32 cellular contexts compared by ENCODE assay signal in genomic region chr13:112759834-112760233, GRCh38.
"Had no signal": no experiment of that assay in that cellular context is flagged by ENCODE, and none has a peak within 500 bp of the region (broad histone marks: within the 10 kb centered on the region; RNA-seq: fewer than 3 reads in every experiment).

No MANE protein-coding gene starts in this region.

- H3K36me3 ChIP-seq: gastroesophageal sphincter, pancreas, prostate gland, tibial artery had no signal

- H3K4me1 Mint-ChIP-seq: activated naive CD8-positive, alpha-beta T cell treated with anti-CD3 and anti-CD28 coated beads, Interleukin-2, amount 50 U/mL, for 24 hours; immature natural killer cell; stimulated activated memory B cell treated with anti-CD40 and anti-IgM and Interleukin-4, amounts not matched to agents 10 μg/mL and 1 μg/mL and 100 μg/mL, for 72 hours; stimulated activated naive CD8-positive, alpha-beta T cell treated with anti-CD3 and anti-CD28 coated beads, Interleukin-15, amount 100 ng/mL, for 72 hours had no signal

- H3K4me3 Mint-ChIP-seq: activated CD4-positive, alpha-beta memory T cell treated with anti-CD3 and anti-CD28 coated beads for 36 hours; activated CD4-positive, alpha-beta T cell treated with anti-CD3 and anti-CD28 coated beads, Interleukin-2, amount 10 ng/mL, durations not matched to agents 24 days and 14 days; activated naive CD4-positive, alpha-beta T cell treated with anti-CD3 and anti-CD28 coated beads, Interleukin-2, amount 50 U/mL, for 24 hours; activated naive CD8-positive, alpha-beta T cell treated with anti-CD3 and anti-CD28 coated beads, Interleukin-2, amount 50 U/mL, for 24 hours; activated T-cell treated with anti-CD3 and anti-CD28 coated beads, Interleukin-2, amount 50 U/mL, for 4 hours; activated T-helper 17 cell treated with anti-CD3 and anti-CD28 coated beads, Interleukin-2, amount 50 U/mL, for 72 hours; immature natural killer cell; memory B cell; stimulated activated memory B cell treated with anti-CD40 and anti-IgM and Interleukin-4, amounts not matched to agents 10 μg/mL and 1 μg/mL and 100 μg/mL, for 72 hours; stimulated activated naive CD8-positive, alpha-beta T cell treated with anti-CD3 and anti-CD28 coated beads, Interleukin-15, amount 100 ng/mL, for 72 hours; T-helper 1 cell treated with Interleukin-12 subunit alpha and Interleukin-12 subunit beta and Interleukin-4 antibody, amounts not matched to agents 30 μg/mL and 1 μg/mL, for 36 hours had no signal

- H3K27ac ChIP-seq: gastroesophageal sphincter, pancreas, prostate gland, skin epidermis, tibial artery, VCaP had no signal

- H3K9me3 Mint-ChIP-seq: activated CD4-positive, alpha-beta memory T cell treated with anti-CD3 and anti-CD28 coated beads for 36 hours; activated CD4-positive, alpha-beta T cell treated with anti-CD3 and anti-CD28 coated beads, Interleukin-2, amount 10 ng/mL, durations not matched to agents 24 days and 14 days; activated naive CD4-positive, alpha-beta T cell treated with anti-CD3 and anti-CD28 coated beads, Interleukin-2, amount 50 U/mL, for 24 hours; activated naive CD8-positive, alpha-beta T cell treated with anti-CD3 and anti-CD28 coated beads, Interleukin-2, amount 50 U/mL, for 24 hours; activated T-cell treated with anti-CD3 and anti-CD28 coated beads, Interleukin-2, amount 50 U/mL, for 4 hours; activated T-helper 17 cell treated with anti-CD3 and anti-CD28 coated beads, Interleukin-2, amount 50 U/mL, for 72 hours; immature natural killer cell; memory B cell; naive thymus-derived CD4-positive, alpha-beta T cell; stimulated activated memory B cell treated with anti-CD40 and anti-IgM and Interleukin-4, amounts not matched to agents 10 μg/mL and 1 μg/mL and 100 μg/mL, for 72 hours; stimulated activated naive CD8-positive, alpha-beta T cell treated with anti-CD3 and anti-CD28 coated beads, Interleukin-15, amount 100 ng/mL, for 72 hours; T-helper 1 cell treated with Interleukin-12 subunit alpha and Interleukin-12 subunit beta and Interleukin-4 antibody, amounts not matched to agents 30 μg/mL and 1 μg/mL, for 36 hours had no signal

- H3K27me3 Mint-ChIP-seq: activated CD4-positive, alpha-beta memory T cell treated with anti-CD3 and anti-CD28 coated beads for 36 hours; activated CD4-positive, alpha-beta T cell treated with anti-CD3 and anti-CD28 coated beads, Interleukin-2, amount 10 ng/mL, durations not matched to agents 24 days and 14 days; activated naive CD4-positive, alpha-beta T cell treated with anti-CD3 and anti-CD28 coated beads, Interleukin-2, amount 50 U/mL, for 24 hours; activated naive CD8-positive, alpha-beta T cell treated with anti-CD3 and anti-CD28 coated beads, Interleukin-2, amount 50 U/mL, for 24 hours; activated T-helper 17 cell treated with anti-CD3 and anti-CD28 coated beads, Interleukin-2, amount 50 U/mL, for 72 hours; memory B cell; naive thymus-derived CD4-positive, alpha-beta T cell; stimulated activated memory B cell treated with anti-CD40 and anti-IgM and Interleukin-4, amounts not matched to agents 10 μg/mL and 1 μg/mL and 100 μg/mL, for 72 hours; stimulated activated naive CD8-positive, alpha-beta T cell treated with anti-CD3 and anti-CD28 coated beads, Interleukin-15, amount 100 ng/mL, for 72 hours had no signal

- ATAC-seq: activated naive CD8-positive, alpha-beta T cell treated with anti-CD3 and anti-CD28 coated beads, Interleukin-2, amount 50 U/mL, for 24 hours; activated T-cell treated with anti-CD3 and anti-CD28 coated beads, Interleukin-2, amount 50 U/mL, for 4 hours; activated T-helper 17 cell treated with anti-CD3 and anti-CD28 coated beads, Interleukin-2, amount 50 U/mL, for 72 hours; gastroesophageal sphincter; naive thymus-derived CD4-positive, alpha-beta T cell; pancreas; sciatic nerve; stimulated activated memory B cell treated with anti-CD40 and anti-IgM and Interleukin-4, amounts not matched to agents 10 μg/mL and 1 μg/mL and 100 μg/mL, for 72 hours; stimulated activated naive CD8-positive, alpha-beta T cell treated with anti-CD3 and anti-CD28 coated beads, Interleukin-15, amount 100 ng/mL, for 72 hours had no signal

- H3K9me3 ChIP-seq: gastroesophageal sphincter, pancreas, prostate gland, tibial artery had no signal

- H3K36me3 Mint-ChIP-seq: activated CD4-positive, alpha-beta memory T cell treated with anti-CD3 and anti-CD28 coated beads for 36 hours; activated naive CD4-positive, alpha-beta T cell treated with anti-CD3 and anti-CD28 coated beads, Interleukin-2, amount 50 U/mL, for 24 hours had no signal

- H3K27me3 ChIP-seq: gastroesophageal sphincter, pancreas, tibial artery had no signal

- DNase-seq: activated CD4-positive, alpha-beta memory T cell treated with anti-CD3 and anti-CD28 coated beads for 36 hours; activated CD4-positive, alpha-beta T cell treated with anti-CD3 and anti-CD28 coated beads, Interleukin-2, amount 10 ng/mL, durations not matched to agents 24 days and 14 days; activated CD4-positive, CD25-positive, alpha-beta regulatory T cell treated with anti-CD3 and anti-CD28 coated beads, Interleukin-2, amount 50 U/mL, for 72 hours; activated gamma-delta T cell treated with Interleukin-2 at 50 U/mL for 16 hours; activated naive CD8-positive, alpha-beta T cell treated with anti-CD3 and anti-CD28 coated beads, Interleukin-2, amount 50 U/mL, for 24 hours; activated T-cell treated with anti-CD3 and anti-CD28 coated beads, Interleukin-2, amount 50 U/mL, for 4 hours; amygdala; central memory CD4-positive, alpha-beta T cell; effector memory CD4-positive, alpha-beta T cell; head of caudate nucleus; hypothalamus; immature natural killer cell; midbrain; naive thymus-derived CD4-positive, alpha-beta T cell; nucleus accumbens; pancreas; retina; stimulated activated CD4-positive, alpha-beta T cell treated with anti-CD3 and anti-CD28 coated beads, Interleukin-4, amount 100 ng/mL, for 4 hours; stimulated activated CD8-positive, alpha-beta memory T cell treated with anti-CD3 and anti-CD28 coated beads, Interleukin-4, amount 100 ng/mL, for 48 hours; stimulated activated naive CD8-positive, alpha-beta T cell treated with anti-CD3 and anti-CD28 coated beads, Interleukin-15, amount 100 ng/mL, for 72 hours; T-helper 9 cell; tibial artery had no signal

- H3K4me1 ChIP-seq: pancreas, prostate gland, tibial artery had no signal

- H3K27ac Mint-ChIP-seq: activated CD4-positive, alpha-beta memory T cell treated with anti-CD3 and anti-CD28 coated beads for 36 hours; activated CD4-positive, alpha-beta T cell treated with anti-CD3 and anti-CD28 coated beads, Interleukin-2, amount 10 ng/mL, durations not matched to agents 24 days and 14 days; activated naive CD4-positive, alpha-beta T cell treated with anti-CD3 and anti-CD28 coated beads, Interleukin-2, amount 50 U/mL, for 24 hours; activated naive CD8-positive, alpha-beta T cell treated with anti-CD3 and anti-CD28 coated beads, Interleukin-2, amount 50 U/mL, for 24 hours; activated T-helper 17 cell treated with anti-CD3 and anti-CD28 coated beads, Interleukin-2, amount 50 U/mL, for 72 hours; immature natural killer cell; memory B cell; stimulated activated memory B cell treated with anti-CD40 and anti-IgM and Interleukin-4, amounts not matched to agents 10 μg/mL and 1 μg/mL and 100 μg/mL, for 72 hours; stimulated activated naive CD8-positive, alpha-beta T cell treated with anti-CD3 and anti-CD28 coated beads, Interleukin-15, amount 100 ng/mL, for 72 hours; T-helper 1 cell treated with Interleukin-12 subunit alpha and Interleukin-12 subunit beta and Interleukin-4 antibody, amounts not matched to agents 30 μg/mL and 1 μg/mL, for 36 hours had no signal

- H3K4me3 ChIP-seq: pancreas, prostate gland, skin epidermis, tibial artery had no signal
